9 cellular contexts compared by ENCODE assay signal in the genomic region with DNA sequence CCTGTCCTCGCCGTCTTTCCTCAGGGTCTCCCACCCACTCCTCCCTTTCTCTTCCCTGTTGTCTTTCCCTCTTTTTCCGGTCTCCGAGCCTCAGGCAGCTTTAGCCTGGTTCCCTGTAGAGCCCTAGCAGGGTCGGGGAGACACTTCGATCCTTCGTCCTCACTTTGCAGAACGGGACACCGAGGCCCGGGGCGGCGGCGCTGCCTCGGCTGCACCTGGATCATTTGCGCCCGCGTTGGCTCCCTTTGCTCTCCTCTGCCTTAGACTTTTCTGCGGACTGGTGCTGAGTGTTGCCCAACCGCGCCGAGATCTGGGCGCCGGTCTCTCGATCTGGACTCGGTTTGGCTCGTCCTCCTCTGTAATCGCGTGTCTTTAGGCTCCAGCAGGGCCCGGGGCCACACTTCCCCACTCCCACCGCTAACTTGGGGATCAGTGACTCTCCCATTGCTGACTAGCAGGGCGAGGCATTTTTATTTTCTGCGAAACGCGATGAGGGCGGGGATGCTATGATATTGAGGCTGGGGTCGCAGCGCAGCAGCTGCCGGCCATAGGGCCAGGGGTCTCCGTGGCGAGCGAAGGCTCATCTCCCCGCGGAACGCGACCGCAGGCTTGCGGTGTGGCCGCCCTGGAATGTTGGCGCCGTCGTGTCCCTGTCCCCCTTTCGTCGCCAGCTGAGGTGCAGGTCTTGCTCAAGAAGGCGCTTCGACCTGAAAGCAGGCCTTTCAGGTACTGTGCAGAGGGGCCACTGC. TPM values are rescaled to one million over a fixed set of nuclear protein-coding genes. Genes with fewer than 3 reads are reported as not detected.
A peak's percentile ranks its signal among the peaks of the same experiment; 100 is the strongest.
DNase-seq lines count a peak whose midpoint lies in the region; ATAC-seq and TF ChIP-seq lines count a peak whose summit lies in the region.
"Had no signal": no experiment of that assay in that cellular context is flagged by ENCODE, and none has a peak within 500 bp of the region (broad histone marks: within the 10 kb centered on the region; RNA-seq: fewer than 3 reads in every experiment).

No MANE protein-coding gene starts in this region.

- ATAC-seq in Panc1 (no peak), HG02884 (IDR thresholded peaks at IDR 0.05; ENCODE audit: unreplicated experiment) (no peak)

- in situ Hi-C loops in Panc1 (cut with HindIII; ENCODE audit: low pct_unique_long_range_greater_than_20kb, low sequenced_read_pairs), result no loop called here

- POLR2A ChIA-PET in Panc1 (lab: Charles Lee), result no interaction called here

- WGBS in esophagus, 2 donors, result 20 to 24% methylated on average over 55 of the region's 55 CpGs

- CTCF ChIA-PET in Panc1 (lab: Charles Lee), result interaction anchor here (0.6 kb wide), 1 partner anchor 15 kb away, joined by 6 read pairs; no protein-coding TSS in a partner anchor

- H3K27me3 ChIP-seq in Panc1 (ENCODE audit: control insufficient read depth, insufficient read depth, low read length) (no peaks in the 10 kb centered on the region), esophagus (ENCODE audit: control insufficient read depth in 1 of 2, insufficient read depth in 2 of 2, low read length in 2 of 2) (peaks cover 0 to 3% of the 10 kb centered on the region in 2 donors)

- BruUV-seq in Panc1 (replicated peaks; lab: Mats Ljungman, UMichigan), result no TSS peak

- H3K9me3 ChIP-seq in Panc1 (ENCODE audit: control insufficient read depth, insufficient read depth, low read depth, low read length) (no peaks in the 10 kb centered on the region), esophagus (ENCODE audit: control insufficient read depth in 2 of 2, insufficient read depth in 1 of 2, low read depth in 1 of 2, low read length in 1 of 2) (no peaks in the 10 kb centered on the region)

- intact Hi-C loops in Panc1 (cut with micrococcal nuclease; ENCODE audit: unreplicated experiment), result no loop called here
- intact Hi-C loops in posterior vena cava (cut with DNase I), result loop anchor here in 1 of 2 donors (10.0 kb wide), 1 partner anchor 1132 kb away; no protein-coding TSS in a partner anchor

- DNase-seq in EH (ENCODE audit: low read depth) (peak; percentile 16), Panc1 (ENCODE audit: low read depth, low spot score) (no peak), posterior vena cava (ENCODE audit: low spot score) (peak; percentile 78), nucleus accumbens (lab: John Stamatoyannopoulos, UW) (no peak), hepatic stellate cell (ENCODE audit: low spot score) (no peak)
- DNase-seq in activated CD4-positive, CD25-positive, alpha-beta regulatory T cell treated with anti-CD3 and anti-CD28 coated beads, Interleukin-2, amount 50 U/mL, for 72 hours, result no peak

- H3K27ac ChIP-seq in Panc1 (ENCODE audit: low read length), result peak overlapping the region; percentile 78
- peak overlapping the region; percentile 69 to 83 for H3K27ac ChIP-seq in esophagus (ENCODE audit: low read depth in 2 of 2, low read length in 1 of 2)

- no peak for TF ChIP-seq CTCF in Panc1 (IDR thresholded peaks at IDR 0.05)

- H3K36me3 ChIP-seq in Panc1 (ENCODE audit: control insufficient read depth, insufficient read depth, low read length) (peaks cover under 1% of the 10 kb centered on the region; the same call in 1 of the 2 replicates), esophagus (ENCODE audit: control insufficient read depth in 2 of 2, insufficient read depth in 2 of 2, low read length in 1 of 2) (no peaks in the 10 kb centered on the region)

- H3K4me1 ChIP-seq in Panc1 (ENCODE audit: control insufficient read depth, insufficient read depth, low read length) (peaks cover 17% of the 10 kb centered on the region), esophagus (ENCODE audit: control insufficient read depth in 2 of 2, insufficient read depth in 2 of 2, low read length in 1 of 2) (peaks cover 0 to 10% of the 10 kb centered on the region in 2 donors)

- H3K4me3 ChIP-seq in Panc1 (ENCODE audit: low read depth in 2 of 2, low read length in 2 of 2) (peak overlapping the region; percentile 70 to 97), esophagus (ENCODE audit: low read depth in 1 of 2, low read length in 2 of 2) (peak overlapping the region; percentile 69 to 74)

RNA-seq across cellular contexts. Expression of a gene that starts 1.6 kb away (rescaled TPM):
- total RNA-seq in Panc1 (2021; ENCODE audit: unreplicated experiment) (14.2 TPM), posterior vena cava (under 1 TPM in 1 of 2 donors, not detected in 1; 0.19 TPM)
- polyA plus RNA-seq in Panc1 (2012; ENCODE audit: insufficient read length), result 3.2 TPM
- 1 to 10 TPM; 3.1 to 3.9 TPM for polyA plus RNA-seq in esophagus

RNA-seq across cellular contexts. Expression of a gene that starts 40.6 kb away (rescaled TPM):
- total RNA-seq in Panc1 (2021; ENCODE audit: unreplicated experiment) (not detected), posterior vena cava (not detected)
- not detected for polyA plus RNA-seq in Panc1 (2012; ENCODE audit: insufficient read length)
- under 1 TPM; 0.11 to 0.37 TPM for polyA plus RNA-seq in esophagus
- total RNA-seq: kidney had no signal

Comparison
In these comparisons a context has a peak if more than half of its experiments do, and no peak if none do; other contexts are left out.
1. DNase-seq: peak in EH (single experiment) and posterior vena cava (single experiment); none in Panc1 (single experiment), nucleus accumbens (0 of 56), activated CD4-positive, CD25-positive, alpha-beta regulatory T cell treated with anti-CD3 and anti-CD28 coated beads, Interleukin-2, amount 50 U/mL, for 72 hours (single experiment) and hepatic stellate cell (single experiment).
2. RNA of a gene that starts 1.6 kb away (total RNA-seq): 14.2 TPM in Panc1 (single experiment); 0.19 TPM in posterior vena cava; every median in the first group is over 10 times any median in the second.